In the genomic region with DNA sequence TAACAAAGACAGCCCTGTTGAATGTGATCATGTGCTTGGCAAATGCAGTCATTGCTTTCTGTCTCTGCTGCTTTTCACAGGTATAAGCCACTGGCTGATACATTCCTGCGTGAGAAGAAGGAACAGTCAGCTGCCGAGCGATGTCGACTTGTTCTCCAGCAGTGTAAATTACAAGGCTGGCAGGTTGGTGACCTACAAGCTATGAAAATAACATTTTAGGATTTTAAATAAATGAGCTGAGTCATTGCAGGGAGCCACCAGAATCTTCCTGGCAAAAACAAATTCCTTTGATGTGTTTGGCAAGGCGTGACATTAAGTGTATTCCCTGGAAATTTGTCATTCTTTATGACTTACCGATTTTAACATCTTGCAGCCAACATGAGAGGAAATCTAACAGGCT, we compare ENCODE assay signal across 19 cellular contexts.
DNase-seq lines count a peak whose midpoint lies in the region; ATAC-seq, FAIRE-seq and TF ChIP-seq lines count a peak whose summit lies in the region.
"Had no signal": no experiment of that assay in that cellular context is flagged by ENCODE, and none has a peak within 500 bp of the region (broad histone marks: within the 10 kb centered on the region; RNA-seq: fewer than 3 reads in every experiment).

No MANE protein-coding gene starts in this region.

- H3K4me3 ChIP-seq in HepG2 (replicated peaks in 1 of 3; ENCODE audit: insufficient read depth in 1 of 3, low read depth in 2 of 3, low read length in 3 of 3) (no peak overlapping the region), right lobe of liver (no peak overlapping the region), bronchial epithelial cell (ENCODE audit: low read depth, low read length) (no peak overlapping the region), mesenchymal stem cell (ENCODE audit: insufficient read depth in 1 of 2, low read depth in 1 of 2, low read length in 2 of 2) (no peak overlapping the region)
- H3K4me3 ChIP-seq: gastrocnemius medialis, mucosa of descending colon, stomach had no signal

- H2BK120ac ChIP-seq in mesenchymal stem cell (ENCODE audit: low read depth, low read length), result no peak overlapping the region

- H3K9ac ChIP-seq in HepG2 (ENCODE audit: insufficient read depth, low read depth, low read length) (no peak overlapping the region), mesenchymal stem cell (ENCODE audit: low read length) (no peak overlapping the region)

- ATAC-seq in HepG2 (no peak), right lobe of liver (no peak), HG03095 (IDR thresholded peaks at IDR 0.05; ENCODE audit: unreplicated experiment) (no peak)
- ATAC-seq: activated CD8-positive, alpha-beta T cell treated with anti-CD3 and anti-CD28 coated beads for 36 hours; gastrocnemius medialis; left colon; mucosa of descending colon had no signal

- no peak overlapping the region for H2BK5ac ChIP-seq in mesenchymal stem cell (ENCODE audit: low read depth, low read length, poor library complexity, severe bottlenecking)

- DNase-seq in HepG2 (ENCODE audit: low spot score) (no peak), right lobe of liver (no peak), bronchial epithelial cell (ENCODE audit: low read depth) (peak; percentile 15), mesenchymal stem cell (no peak), urothelium cell line (ENCODE audit: low spot score) (peak; percentile 6), NCI-H748 treated with DMSO at 0.1 percent for 48 hours (lab: John Stamatoyannopoulos, UW) (no peak)
- DNase-seq in activated CD4-positive, alpha-beta T cell treated with anti-CD3 and anti-CD28 coated beads, Interleukin-2, amount 50 U/mL, for 1 hour, result no peak
- DNase-seq: activated CD8-positive, alpha-beta T cell treated with anti-CD3 and anti-CD28 coated beads for 36 hours; activated naive CD4-positive, alpha-beta T cell treated with anti-CD3 and anti-CD28 coated beads for 36 hours; activated T-cell treated with anti-CD3 and anti-CD28 coated beads, Interleukin-2, amount 50 U/mL, for 24 hours; C1 segment of cervical spinal cord; gastrocnemius medialis; left colon; mucosa of descending colon; RPMI8226; stimulated activated CD4-positive, alpha-beta T cell treated with anti-CD3 and anti-CD28 coated beads, Interleukin-4, amount 100 ng/mL, for 4 hours; stomach had no signal

- no peak overlapping the region for H3K4ac ChIP-seq in mesenchymal stem cell (ENCODE audit: low read depth in 1 of 2, low read length in 2 of 2)

- no peak for TF ChIP-seq RAD21 in HepG2 (CRISPR knock-in tag; IDR thresholded peaks at IDR 0.05)

- H2BK15ac ChIP-seq in mesenchymal stem cell (ENCODE audit: low read depth, poor library complexity, severe bottlenecking), result no peak overlapping the region

- no peak for TF ChIP-seq POLR2A in HepG2 (IDR thresholded peaks at IDR 0.05; ENCODE audit: insufficient read depth in 1 of 2, low read depth in 2 of 2, low read length in 2 of 2)
- TF ChIP-seq POLR2A in right lobe of liver (IDR thresholded peaks at IDR 0.05), result no peak

- TF ChIP-seq CTCF in HepG2 (CRISPR knock-in tag; IDR thresholded peaks at IDR 0.05), result no peak
- TF ChIP-seq CTCF in right lobe of liver (IDR thresholded peaks at IDR 0.05), result no peak
- no peak for TF ChIP-seq CTCF in bronchial epithelial cell (IDR thresholded peaks at IDR 0.05; ENCODE audit: insufficient read depth, low read length, severe bottlenecking)

- no peaks in the 10 kb centered on the region for H3K79me1 ChIP-seq in mesenchymal stem cell (replicated peaks; ENCODE audit: low read length, poor library complexity, severe bottlenecking)

- H3K27ac ChIP-seq in HepG2 (ENCODE audit: extremely low read length, insufficient read depth, low read length), result no peak overlapping the region
- no peak overlapping the region for H3K27ac ChIP-seq in right lobe of liver
- peak overlapping the region; percentile 1 for H3K27ac ChIP-seq in mesenchymal stem cell (ENCODE audit: low read length, poor library complexity, severe bottlenecking)
- H3K27ac ChIP-seq: gastrocnemius medialis, stomach had no signal

- H3K36me3 ChIP-seq in HepG2 (replicated peaks in 1 of 2; ENCODE audit: control insufficient read depth in 1 of 2, insufficient read depth in 2 of 2, low read length in 2 of 2) (no peaks in the 10 kb centered on the region), right lobe of liver (no peaks in the 10 kb centered on the region), bronchial epithelial cell (ENCODE audit: control insufficient read depth, insufficient read depth, low read length) (no peaks in the 10 kb centered on the region), mesenchymal stem cell (ENCODE audit: control insufficient read depth in 1 of 2, insufficient read depth in 2 of 2, low read depth in 1 of 2, low read length in 2 of 2) (no peaks in the 10 kb centered on the region)
- H3K36me3 ChIP-seq: gastrocnemius medialis, stomach had no signal

- H4K20me1 ChIP-seq in HepG2 (ENCODE audit: insufficient read depth, low read length), result no peaks in the 10 kb centered on the region

- intact Hi-C loops in HepG2 (cut with micrococcal nuclease; ENCODE audit: unreplicated experiment) (no loop called here), right lobe of liver (cut with DNase I) (no loop called here)

- 57% methylated on average over 6 of the region's 6 CpGs for WGBS in HepG2 (ENCODE audit: low lambda C conversion rate)
- WGBS in right lobe of liver (ENCODE audit: insufficient coverage, low coverage, low lambda C conversion rate, missing lambda C conversion rate), result 90% methylated on average over 6 of the region's 6 CpGs
- WGBS in mesenchymal stem cell, result 84% methylated on average over 6 of the region's 6 CpGs

- no TSS peak for BruUV-seq in HepG2 (replicated peaks; lab: Mats Ljungman, UMichigan)

- no peaks in the 10 kb centered on the region for H3K79me2 ChIP-seq in HepG2 (ENCODE audit: insufficient read depth, low read length)

- no peaks in the 10 kb centered on the region; a peak in 1 of 5 replicates for H3K27me3 ChIP-seq in HepG2 (ENCODE audit: control insufficient read depth in 1 of 2, insufficient read depth in 2 of 2, low read length in 2 of 2)
- no peaks in the 10 kb centered on the region for H3K27me3 ChIP-seq in right lobe of liver
- H3K27me3 ChIP-seq in bronchial epithelial cell (ENCODE audit: control insufficient read depth, insufficient read depth, low read length), result no peaks in the 10 kb centered on the region
- no peaks in the 10 kb centered on the region for H3K27me3 ChIP-seq in mesenchymal stem cell (ENCODE audit: control insufficient read depth in 1 of 2, insufficient read depth in 1 of 2, low read length in 2 of 2)
- H3K27me3 ChIP-seq: gastrocnemius medialis, stomach had no signal

- in situ Hi-C loops in HepG2 (cut with HindIII; ENCODE audit: extremely low pct_ligation_motif_present, low pct_unique_long_range_greater_than_20kb), result no loop called here

- H3K18ac ChIP-seq in mesenchymal stem cell (ENCODE audit: low read depth in 1 of 2, low read length in 2 of 2), result no peak overlapping the region

- POLR2A ChIA-PET in HepG2 (lab: Yijun Ruan, JAX), result no interaction called here

- CTCF ChIA-PET in HepG2 (lab: Yijun Ruan, JAX; ENCODE audit: low intra/inter-chr PET ratio, low total read pairs), result no interaction called here

- no peak overlapping the region for H2BK12ac ChIP-seq in mesenchymal stem cell (ENCODE audit: low read length in 2 of 2)

- H2AFZ ChIP-seq in HepG2 (ENCODE audit: low read length) (no peak overlapping the region), mesenchymal stem cell (ENCODE audit: low read depth, low read length) (no peak overlapping the region)

- H4K8ac ChIP-seq in mesenchymal stem cell (ENCODE audit: low read length), result no peak overlapping the region

- H3K4me1 ChIP-seq in HepG2 (ENCODE audit: insufficient read depth, low read length) (no peaks in the 10 kb centered on the region), right lobe of liver (no peaks in the 10 kb centered on the region), mesenchymal stem cell (ENCODE audit: control insufficient read depth, insufficient read depth, low read depth, low read length) (peaks cover 3% of the 10 kb centered on the region)
- H3K4me1 ChIP-seq: gastrocnemius medialis, stomach had no signal

- no peak overlapping the region for H4K91ac ChIP-seq in mesenchymal stem cell (ENCODE audit: low read length)

- no peak overlapping the region for H3K4me2 ChIP-seq in HepG2 (ENCODE audit: low read depth, low read length)
- H3K4me2 ChIP-seq in mesenchymal stem cell (ENCODE audit: low read length, poor library complexity, severe bottlenecking), result no peak overlapping the region

- no peak overlapping the region for H2AK5ac ChIP-seq in mesenchymal stem cell (ENCODE audit: low read length, severe bottlenecking)

- H3K9me3 ChIP-seq in HepG2 (ENCODE audit: low read length), result no peaks in the 10 kb centered on the region
- H3K9me3 ChIP-seq in right lobe of liver, result no peaks in the 10 kb centered on the region
- no peaks in the 10 kb centered on the region for H3K9me3 ChIP-seq in mesenchymal stem cell (ENCODE audit: control insufficient read depth, low read length)
- H3K9me3 ChIP-seq: gastrocnemius medialis, mucosa of descending colon, stomach had no signal

- FAIRE-seq in HepG2 (lab: Jason Lieb, UNC), result no peak
- FAIRE-seq in bronchial epithelial cell (lab: Jason Lieb, UNC), result no peak
- FAIRE-seq in urothelium cell line (lab: Jason Lieb, UNC), result no peak
- FAIRE-seq: A204.1 had no signal

- no peak overlapping the region for H3K14ac ChIP-seq in mesenchymal stem cell (ENCODE audit: low read length in 2 of 2)

- TF ChIP-seq EP300 in HepG2 (IDR thresholded peaks at IDR 0.05; ENCODE audit: low read depth in 2 of 2, low read length in 2 of 2) (no peak), HepG2 (CRISPR knock-in tag; IDR thresholded peaks at IDR 0.05; ENCODE audit: borderline replicate concordance) (no peak)

- no peak overlapping the region for H3K23ac ChIP-seq in mesenchymal stem cell (ENCODE audit: low read length in 2 of 2)

TF ChIP-seq in HepG2, 621 proteins besides CTCF, POLR2A, EP300 and RAD21:
- TF ChIP-seq SIN3B (IDR thresholded peaks at IDR 0.05; ENCODE audit: low read length) (no peak), NFE2L2 (IDR thresholded peaks at IDR 0.05; ENCODE audit: low read length) (peak; percentile 27; the same call in 1 of the 2 replicates)

Comparison
In these comparisons a context has a peak if more than half of its experiments do, and no peak if none do; other contexts are left out.
1. DNase-seq: peak in bronchial epithelial cell (single experiment) and urothelium cell line (single experiment); none in HepG2 (single experiment), right lobe of liver (0 of 3), mesenchymal stem cell (single experiment), NCI-H748 treated with DMSO at 0.1 percent for 48 hours (single experiment) and activated CD4-positive, alpha-beta T cell treated with anti-CD3 and anti-CD28 coated beads, Interleukin-2, amount 50 U/mL, for 1 hour (single experiment).